Comparison of ENCODE assay signal across 8 cellular contexts in the genomic region with DNA sequence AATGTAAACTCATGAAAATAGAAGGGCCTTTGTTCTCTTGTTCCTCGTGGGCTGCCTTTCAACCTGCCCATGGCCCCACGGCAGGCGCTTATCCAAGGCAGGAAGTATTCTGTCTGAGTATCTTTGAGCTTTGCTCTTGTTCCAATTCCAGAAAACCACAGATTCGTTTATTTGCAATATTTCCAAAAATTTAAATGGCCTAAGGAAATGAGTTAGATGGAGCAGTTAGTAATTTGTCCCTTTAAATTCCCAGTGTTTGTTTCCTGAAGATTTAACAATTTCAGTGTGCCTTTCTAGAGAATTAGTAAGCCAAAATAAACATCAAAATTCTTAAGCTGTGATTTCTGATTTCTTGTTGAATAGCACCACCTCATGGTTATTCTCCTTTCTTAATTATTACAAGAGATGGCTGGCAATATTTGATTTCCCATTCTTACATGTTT.
DNase-seq lines count a peak whose midpoint lies in the region; ATAC-seq and TF ChIP-seq lines count a peak whose summit lies in the region.

No MANE protein-coding gene starts in this region.

- intact Hi-C loops in breast epithelium (cut with DNase I; ENCODE audit: low total_unique reads), result no loop called here

- TF ChIP-seq POLR2A in breast epithelium (IDR thresholded peaks at IDR 0.05), result no peak

- peak in 2 of 3 donors; percentile 32 to 39 for TF ChIP-seq CTCF in breast epithelium (IDR thresholded peaks at IDR 0.05)
- TF ChIP-seq CTCF in liver (IDR thresholded peaks at IDR 0.05; ENCODE audit: low read depth, low read length, missing input control), result peak; percentile 34

- H3K27ac ChIP-seq in breast epithelium (peak overlapping the region in 1 of 2 donors; percentile 16), liver (ENCODE audit: low read depth in 1 of 2, low read length in 2 of 2) (no peak overlapping the region)

- peak overlapping the region; percentile 17 to 44 for H3K9ac ChIP-seq in liver (ENCODE audit: low read depth in 1 of 2, low read length in 2 of 2)

- WGBS in liver, result 14% methylated on average over 4 of the region's 4 CpGs

- H3K4me3 ChIP-seq in breast epithelium (peak overlapping the region in 1 of 3 donors; percentile 1), liver (ENCODE audit: low read depth in 1 of 3, low read length in 3 of 3) (no peak overlapping the region)

- peak; percentile 71 to 75 for TF ChIP-seq RAD21 in liver (IDR thresholded peaks at IDR 0.05)

- DNase-seq in GM04504 (ENCODE audit: low read depth) (peak; percentile 20), NCI-H2227 (lab: John Stamatoyannopoulos, UW; ENCODE audit: unreplicated experiment) (peak; percentile 11), breast epithelium (ENCODE audit: low spot score in 2 of 2) (peak in 1 of 2 donors; percentile 35), activated gamma-delta T cell treated with Interleukin-2 at 50 U/mL for 16 hours (no peak)
- no peak for DNase-seq in activated CD4-positive, alpha-beta T cell treated with anti-CD3 and anti-CD28 coated beads for 1 hour

- H3K4me1 ChIP-seq in breast epithelium (peaks cover 0 to 7% of the 10 kb centered on the region in 2 donors), liver (ENCODE audit: control insufficient read depth in 4 of 4, insufficient read depth in 4 of 4, low read length in 3 of 4) (peaks cover 0 to 2% (median 0%) of the 10 kb centered on the region in 4 donors)

- no peaks in the 10 kb centered on the region for H3K27me3 ChIP-seq in breast epithelium
- H3K27me3 ChIP-seq in liver (ENCODE audit: control insufficient read depth in 4 of 4, insufficient read depth in 4 of 4, low read length in 3 of 4), result no peaks in the 10 kb centered on the region

- H3K9me3 ChIP-seq in breast epithelium, result no peaks in the 10 kb centered on the region
- H3K9me3 ChIP-seq in liver (ENCODE audit: control insufficient read depth in 4 of 4, low read length in 3 of 4), result no peaks in the 10 kb centered on the region

- H3K36me3 ChIP-seq in breast epithelium (no peaks in the 10 kb centered on the region), liver (ENCODE audit: control insufficient read depth in 4 of 4, insufficient read depth in 3 of 4, low read depth in 1 of 4, low read length in 3 of 4) (no peaks in the 10 kb centered on the region)

- ATAC-seq in GM18858 (IDR thresholded peaks at IDR 0.05; ENCODE audit: unreplicated experiment) (no peak), HG02759 (IDR thresholded peaks at IDR 0.05; ENCODE audit: unreplicated experiment) (no peak)

TF ChIP-seq in liver, 16 proteins besides CTCF, POLR2A, EP300 and RAD21:
- TF ChIP-seq EGR1 (IDR thresholded peaks at IDR 0.05; ENCODE audit: low read depth in 2 of 2), result no peak
- no peak for TF ChIP-seq HNF4G (IDR thresholded peaks at IDR 0.05)
- TF ChIP-seq FOXA1 (IDR thresholded peaks at IDR 0.05), result no peak
- TF ChIP-seq, protein P1, sequence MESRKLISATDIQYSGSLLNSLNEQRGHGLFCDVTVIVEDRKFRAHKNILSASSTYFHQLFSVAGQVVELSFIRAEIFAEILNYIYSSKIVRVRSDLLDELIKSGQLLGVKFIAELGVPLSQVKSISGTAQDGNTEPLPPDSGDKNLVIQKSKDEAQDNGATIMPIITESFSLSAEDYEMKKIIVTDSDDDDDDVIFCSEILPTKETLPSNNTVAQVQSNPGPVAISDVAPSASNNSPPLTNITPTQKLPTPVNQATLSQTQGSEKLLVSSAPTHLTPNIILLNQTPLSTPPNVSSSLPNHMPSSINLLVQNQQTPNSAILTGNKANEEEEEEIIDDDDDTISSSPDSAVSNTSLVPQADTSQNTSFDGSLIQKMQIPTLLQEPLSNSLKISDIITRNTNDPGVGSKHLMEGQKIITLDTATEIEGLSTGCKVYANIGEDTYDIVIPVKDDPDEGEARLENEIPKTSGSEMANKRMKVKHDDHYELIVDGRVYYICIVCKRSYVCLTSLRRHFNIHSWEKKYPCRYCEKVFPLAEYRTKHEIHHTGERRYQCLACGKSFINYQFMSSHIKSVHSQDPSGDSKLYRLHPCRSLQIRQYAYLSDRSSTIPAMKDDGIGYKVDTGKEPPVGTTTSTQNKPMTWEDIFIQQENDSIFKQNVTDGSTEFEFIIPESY (IDR thresholded peaks at IDR 0.05), result no peak
- TF ChIP-seq, protein P2, sequence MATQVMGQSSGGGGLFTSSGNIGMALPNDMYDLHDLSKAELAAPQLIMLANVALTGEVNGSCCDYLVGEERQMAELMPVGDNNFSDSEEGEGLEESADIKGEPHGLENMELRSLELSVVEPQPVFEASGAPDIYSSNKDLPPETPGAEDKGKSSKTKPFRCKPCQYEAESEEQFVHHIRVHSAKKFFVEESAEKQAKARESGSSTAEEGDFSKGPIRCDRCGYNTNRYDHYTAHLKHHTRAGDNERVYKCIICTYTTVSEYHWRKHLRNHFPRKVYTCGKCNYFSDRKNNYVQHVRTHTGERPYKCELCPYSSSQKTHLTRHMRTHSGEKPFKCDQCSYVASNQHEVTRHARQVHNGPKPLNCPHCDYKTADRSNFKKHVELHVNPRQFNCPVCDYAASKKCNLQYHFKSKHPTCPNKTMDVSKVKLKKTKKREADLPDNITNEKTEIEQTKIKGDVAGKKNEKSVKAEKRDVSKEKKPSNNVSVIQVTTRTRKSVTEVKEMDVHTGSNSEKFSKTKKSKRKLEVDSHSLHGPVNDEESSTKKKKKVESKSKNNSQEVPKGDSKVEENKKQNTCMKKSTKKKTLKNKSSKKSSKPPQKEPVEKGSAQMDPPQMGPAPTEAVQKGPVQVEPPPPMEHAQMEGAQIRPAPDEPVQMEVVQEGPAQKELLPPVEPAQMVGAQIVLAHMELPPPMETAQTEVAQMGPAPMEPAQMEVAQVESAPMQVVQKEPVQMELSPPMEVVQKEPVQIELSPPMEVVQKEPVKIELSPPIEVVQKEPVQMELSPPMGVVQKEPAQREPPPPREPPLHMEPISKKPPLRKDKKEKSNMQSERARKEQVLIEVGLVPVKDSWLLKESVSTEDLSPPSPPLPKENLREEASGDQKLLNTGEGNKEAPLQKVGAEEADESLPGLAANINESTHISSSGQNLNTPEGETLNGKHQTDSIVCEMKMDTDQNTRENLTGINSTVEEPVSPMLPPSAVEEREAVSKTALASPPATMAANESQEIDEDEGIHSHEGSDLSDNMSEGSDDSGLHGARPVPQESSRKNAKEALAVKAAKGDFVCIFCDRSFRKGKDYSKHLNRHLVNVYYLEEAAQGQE (IDR thresholded peaks at IDR 0.05), result no peak
- TF ChIP-seq, protein P3, sequence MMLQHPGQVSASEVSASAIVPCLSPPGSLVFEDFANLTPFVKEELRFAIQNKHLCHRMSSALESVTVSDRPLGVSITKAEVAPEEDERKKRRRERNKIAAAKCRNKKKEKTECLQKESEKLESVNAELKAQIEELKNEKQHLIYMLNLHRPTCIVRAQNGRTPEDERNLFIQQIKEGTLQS (IDR thresholded peaks at IDR 0.05), result no peak
- no peak for TF ChIP-seq SP1 (IDR thresholded peaks at IDR 0.05)
- no peak for TF ChIP-seq FOXA2 (IDR thresholded peaks at IDR 0.05)
- no peak for TF ChIP-seq HNF4A (conservative IDR thresholded peaks at IDR 0.05)
- TF ChIP-seq GABPA (IDR thresholded peaks at IDR 0.05 in 1 of 2, conservative IDR thresholded peaks at IDR 0.05 in 1 of 2), result no peak
- TF ChIP-seq, protein P4, sequence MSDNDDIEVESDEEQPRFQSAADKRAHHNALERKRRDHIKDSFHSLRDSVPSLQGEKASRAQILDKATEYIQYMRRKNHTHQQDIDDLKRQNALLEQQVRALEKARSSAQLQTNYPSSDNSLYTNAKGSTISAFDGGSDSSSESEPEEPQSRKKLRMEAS (IDR thresholded peaks at IDR 0.05), result no peak
- no peak for TF ChIP-seq JUND (IDR thresholded peaks at IDR 0.05)

Comparison
In these comparisons a context has a peak if more than half of its experiments do, and no peak if none do; other contexts are left out.
1. DNase-seq: peak in GM04504 (single experiment) and NCI-H2227 (single experiment); none in activated CD4-positive, alpha-beta T cell treated with anti-CD3 and anti-CD28 coated beads for 1 hour (single experiment) and activated gamma-delta T cell treated with Interleukin-2 at 50 U/mL for 16 hours (single experiment).